In the genomic region with DNA sequence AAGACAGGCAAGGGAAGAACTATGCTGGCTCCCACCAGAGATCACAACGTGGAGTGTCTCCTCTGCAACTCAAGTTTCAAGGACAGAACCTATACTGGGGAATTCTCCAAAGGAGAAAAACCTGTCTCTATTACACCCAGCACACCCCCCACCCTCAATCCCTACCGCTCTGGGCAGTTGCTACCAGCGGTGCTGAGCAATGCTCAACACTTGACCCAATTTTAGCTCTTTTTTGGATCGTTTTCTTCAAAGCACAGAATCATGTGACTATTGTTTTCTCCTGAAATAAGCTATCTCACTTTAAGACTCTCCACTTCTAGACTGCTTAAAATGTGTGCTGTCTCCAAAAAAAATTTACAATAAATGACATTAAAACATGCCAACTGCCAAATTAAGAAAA, we compare ENCODE assay signal across 1 cellular context.
TF ChIP-seq lines count a peak whose summit lies in the region.

No MANE protein-coding gene starts in this region.

TF ChIP-seq in WTC11, 78 proteins besides CTCF, POLR2A, EP300 and RAD21 (continued from another document):
- TF ChIP-seq, protein P1, sequence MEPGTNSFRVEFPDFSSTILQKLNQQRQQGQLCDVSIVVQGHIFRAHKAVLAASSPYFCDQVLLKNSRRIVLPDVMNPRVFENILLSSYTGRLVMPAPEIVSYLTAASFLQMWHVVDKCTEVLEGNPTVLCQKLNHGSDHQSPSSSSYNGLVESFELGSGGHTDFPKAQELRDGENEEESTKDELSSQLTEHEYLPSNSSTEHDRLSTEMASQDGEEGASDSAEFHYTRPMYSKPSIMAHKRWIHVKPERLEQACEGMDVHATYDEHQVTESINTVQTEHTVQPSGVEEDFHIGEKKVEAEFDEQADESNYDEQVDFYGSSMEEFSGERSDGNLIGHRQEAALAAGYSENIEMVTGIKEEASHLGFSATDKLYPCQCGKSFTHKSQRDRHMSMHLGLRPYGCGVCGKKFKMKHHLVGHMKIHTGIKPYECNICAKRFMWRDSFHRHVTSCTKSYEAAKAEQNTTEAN (CRISPR knock-in tag; IDR thresholded peaks at IDR 0.05) = no peak
- TF ChIP-seq, protein P2, sequence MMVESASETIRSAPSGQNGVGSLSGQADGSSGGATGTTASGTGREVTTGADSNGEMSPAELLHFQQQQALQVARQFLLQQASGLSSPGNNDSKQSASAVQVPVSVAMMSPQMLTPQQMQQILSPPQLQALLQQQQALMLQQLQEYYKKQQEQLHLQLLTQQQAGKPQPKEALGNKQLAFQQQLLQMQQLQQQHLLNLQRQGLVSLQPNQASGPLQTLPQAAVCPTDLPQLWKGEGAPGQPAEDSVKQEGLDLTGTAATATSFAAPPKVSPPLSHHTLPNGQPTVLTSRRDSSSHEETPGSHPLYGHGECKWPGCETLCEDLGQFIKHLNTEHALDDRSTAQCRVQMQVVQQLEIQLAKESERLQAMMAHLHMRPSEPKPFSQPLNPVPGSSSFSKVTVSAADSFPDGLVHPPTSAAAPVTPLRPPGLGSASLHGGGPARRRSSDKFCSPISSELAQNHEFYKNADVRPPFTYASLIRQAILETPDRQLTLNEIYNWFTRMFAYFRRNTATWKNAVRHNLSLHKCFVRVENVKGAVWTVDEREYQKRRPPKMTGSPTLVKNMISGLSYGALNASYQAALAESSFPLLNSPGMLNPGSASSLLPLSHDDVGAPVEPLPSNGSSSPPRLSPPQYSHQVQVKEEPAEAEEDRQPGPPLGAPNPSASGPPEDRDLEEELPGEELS (CRISPR knock-in tag; IDR thresholded peaks at IDR 0.05) = no peak
- TF ChIP-seq HMGA2 (CRISPR knock-in tag; IDR thresholded peaks at IDR 0.05) (no peak), JAZF1 (CRISPR knock-in tag; IDR thresholded peaks at IDR 0.05) (no peak), RORB (CRISPR knock-in tag; IDR thresholded peaks at IDR 0.05) (no peak), ELF4 (CRISPR knock-in tag; IDR thresholded peaks at IDR 0.05; ENCODE audit: low read depth) (no peak), E2F4 (CRISPR knock-in tag; IDR thresholded peaks at IDR 0.05; ENCODE audit: borderline replicate concordance, low read depth) (no peak), ZNF396 (CRISPR knock-in tag; IDR thresholded peaks at IDR 0.05; ENCODE audit: borderline replicate concordance) (no peak)
- TF ChIP-seq, protein P3, sequence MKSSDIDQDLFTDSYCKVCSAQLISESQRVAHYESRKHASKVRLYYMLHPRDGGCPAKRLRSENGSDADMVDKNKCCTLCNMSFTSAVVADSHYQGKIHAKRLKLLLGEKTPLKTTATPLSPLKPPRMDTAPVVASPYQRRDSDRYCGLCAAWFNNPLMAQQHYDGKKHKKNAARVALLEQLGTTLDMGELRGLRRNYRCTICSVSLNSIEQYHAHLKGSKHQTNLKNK (CRISPR knock-in tag; IDR thresholded peaks at IDR 0.05) = no peak
- TF ChIP-seq, protein P4, sequence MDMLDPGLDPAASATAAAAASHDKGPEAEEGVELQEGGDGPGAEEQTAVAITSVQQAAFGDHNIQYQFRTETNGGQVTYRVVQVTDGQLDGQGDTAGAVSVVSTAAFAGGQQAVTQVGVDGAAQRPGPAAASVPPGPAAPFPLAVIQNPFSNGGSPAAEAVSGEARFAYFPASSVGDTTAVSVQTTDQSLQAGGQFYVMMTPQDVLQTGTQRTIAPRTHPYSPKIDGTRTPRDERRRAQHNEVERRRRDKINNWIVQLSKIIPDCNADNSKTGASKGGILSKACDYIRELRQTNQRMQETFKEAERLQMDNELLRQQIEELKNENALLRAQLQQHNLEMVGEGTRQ (CRISPR knock-in tag; IDR thresholded peaks at IDR 0.05) = no peak
- TF ChIP-seq, protein P5, sequence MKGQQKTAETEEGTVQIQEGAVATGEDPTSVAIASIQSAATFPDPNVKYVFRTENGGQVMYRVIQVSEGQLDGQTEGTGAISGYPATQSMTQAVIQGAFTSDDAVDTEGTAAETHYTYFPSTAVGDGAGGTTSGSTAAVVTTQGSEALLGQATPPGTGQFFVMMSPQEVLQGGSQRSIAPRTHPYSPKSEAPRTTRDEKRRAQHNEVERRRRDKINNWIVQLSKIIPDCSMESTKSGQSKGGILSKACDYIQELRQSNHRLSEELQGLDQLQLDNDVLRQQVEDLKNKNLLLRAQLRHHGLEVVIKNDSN (CRISPR knock-in tag; IDR thresholded peaks at IDR 0.05) = no peak
TF ChIP-seq in WTC11: peak in this region for 0.
